In the genomic region with DNA sequence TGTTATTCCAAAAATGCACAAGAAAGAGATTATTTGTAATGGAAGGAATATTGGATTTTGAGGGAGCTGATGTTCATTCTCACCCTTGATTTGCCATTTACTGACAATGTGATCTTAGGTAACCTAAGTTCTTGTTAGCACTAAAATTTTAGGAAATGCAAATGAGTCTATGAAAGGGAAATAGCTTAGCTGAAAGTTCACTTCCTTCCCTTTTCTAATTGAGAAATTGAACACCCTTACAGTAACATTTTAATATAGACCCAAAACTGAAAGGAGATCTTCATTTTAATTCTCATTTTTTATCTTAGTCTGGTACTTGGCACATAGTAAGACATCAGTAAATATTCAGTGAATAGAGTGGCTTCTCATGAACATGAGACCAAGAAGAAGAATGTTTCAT, we compare ENCODE assay signal across 31 cellular contexts. TPM values are rescaled to one million over a fixed set of nuclear protein-coding genes. Genes with fewer than 3 reads are reported as not detected.
DNase-seq lines count a peak whose midpoint lies in the region; ATAC-seq and TF ChIP-seq lines count a peak whose summit lies in the region.
"Had no signal": no experiment of that assay in that cellular context is flagged by ENCODE, and none has a peak within 500 bp of the region (broad histone marks: within the 10 kb centered on the region; RNA-seq: fewer than 3 reads in every experiment).

No MANE protein-coding gene starts in this region.

- 0 out of 2 replicates have a peak overlapping the region, but pooled peaks have one; percentile 9 for H3K4me3 ChIP-seq in Karpas-422 (ENCODE audit: low read length)
- H3K4me3 ChIP-seq in neutrophil (ENCODE audit: low read depth in 1 of 2, low read length in 1 of 2), result peak overlapping the region; percentile 35 to 45
- H3K4me3 ChIP-seq: dorsolateral prefrontal cortex, GM23248, ovary, suprapubic skin had no signal

- H3K27ac ChIP-seq in Karpas-422 (ENCODE audit: low read length), result peak overlapping the region; percentile 68
- peak overlapping the region; percentile 79 for H3K27ac ChIP-seq in neutrophil
- H3K27ac ChIP-seq: ovary, suprapubic skin, VCaP had no signal

- no peak for ATAC-seq in GM18873 (IDR thresholded peaks at IDR 0.05; ENCODE audit: low FRiP score, unreplicated experiment)
- ATAC-seq: activated CD8-positive, alpha-beta T cell treated with anti-CD3 and anti-CD28 coated beads, Interleukin-2, amount 10 ng/mL, durations not matched to agents 7 days and 5 days; activated T-helper 17 cell treated with anti-CD3 and anti-CD28 coated beads, Interleukin-2, amount 50 U/mL, for 72 hours; SK-N-SH treated with all-trans-retinoic acid at 6 μM for 48 hours had no signal

- peaks cover 69% of the 10 kb centered on the region for H3K4me1 Mint-ChIP-seq in CD14-positive monocyte
- no peaks in the 10 kb centered on the region for H3K4me1 Mint-ChIP-seq in activated T-cell treated with anti-CD3 and anti-CD28 coated beads, Interleukin-2, amount 50 U/mL, for 24 hours (ENCODE audit: low read depth)
- H3K4me1 Mint-ChIP-seq: activated naive CD4-positive, alpha-beta T cell treated with anti-CD3 and anti-CD28 coated beads, Interleukin-2, amount 50 U/mL, for 24 hours; activated T-helper 17 cell treated with anti-CD3 and anti-CD28 coated beads, Interleukin-2, amount 50 U/mL, for 72 hours; nephron progenitor cell had no signal

- TF ChIP-seq CTCF in CD14-positive monocyte (IDR thresholded peaks at IDR 0.05) (no peak), neutrophil (IDR thresholded peaks at IDR 0.05) (no peak)

- no peaks in the 10 kb centered on the region for H3K79me2 ChIP-seq in Karpas-422 (ENCODE audit: low read length)

- no peak for DNase-seq in CD14-positive monocyte (ENCODE audit: low spot score)
- DNase-seq in Karpas-422, result peak; percentile 79
- DNase-seq in SKM-1 treated with dmso at 0.1 percent for 144 hours (lab: John Stamatoyannopoulos, UW; ENCODE audit: unreplicated experiment), result peak; percentile 53
- DNase-seq in activated T-cell treated with anti-CD3 and anti-CD28 coated beads, Interleukin-2, amount 50 U/mL, for 24 hours, result no peak
- DNase-seq in NCI-H2196 (lab: John Stamatoyannopoulos, UW; ENCODE audit: unreplicated experiment), result no peak
- no peak for DNase-seq in effector CD8-positive, alpha-beta T cell (lab: John Stamatoyannopoulos, UW)
- DNase-seq: activated CD4-positive, alpha-beta T cell treated with anti-CD3 and anti-CD28 coated beads for 4 hours; activated CD8-positive, alpha-beta T cell treated with anti-CD3 and anti-CD28 coated beads, Interleukin-2, amount 10 ng/mL, durations not matched to agents 7 days and 5 days; amniotic stem cell; CD4-positive, alpha-beta T cell; cerebellar nuclear complex; DND-41; dorsolateral prefrontal cortex; foreskin melanocyte; GM23248; NCI-H1417; NCI-H2029; NCI-H226; NCI-H526 treated with DMSO at 0.1 percent for 48 hours; nephron progenitor cell; OCI-M1; ovary; stimulated activated naive CD4-positive, alpha-beta T cell had no signal

- no peaks in the 10 kb centered on the region for H3K36me3 Mint-ChIP-seq in CD14-positive monocyte
- no peaks in the 10 kb centered on the region for H3K36me3 Mint-ChIP-seq in activated T-cell treated with anti-CD3 and anti-CD28 coated beads, Interleukin-2, amount 50 U/mL, for 24 hours (ENCODE audit: low read depth)
- H3K36me3 Mint-ChIP-seq: activated naive CD4-positive, alpha-beta T cell treated with anti-CD3 and anti-CD28 coated beads, Interleukin-2, amount 50 U/mL, for 24 hours; brain had no signal

- intact Hi-C loops in CD14-positive monocyte (cut with micrococcal nuclease), result loop anchor here (5.0 kb wide), 1 partner anchor 36 kb away; no protein-coding TSS in a partner anchor

- H3K9ac ChIP-seq in Karpas-422 (ENCODE audit: low read length), result no peak overlapping the region; the same call in 1 of the 2 replicates
- H3K9ac ChIP-seq: GM23248 had no signal

- H3K27me3 Mint-ChIP-seq in CD14-positive monocyte (ENCODE audit: low read depth in 3 of 3), result no peaks in the 10 kb centered on the region
- H3K27me3 Mint-ChIP-seq in activated T-cell treated with anti-CD3 and anti-CD28 coated beads, Interleukin-2, amount 50 U/mL, for 24 hours, result peaks cover 2% of the 10 kb centered on the region
- H3K27me3 Mint-ChIP-seq: activated naive CD4-positive, alpha-beta T cell treated with anti-CD3 and anti-CD28 coated beads, Interleukin-2, amount 50 U/mL, for 24 hours had no signal

- peak overlapping the region; percentile 94 to 99 (median 98) for H3K27ac Mint-ChIP-seq in CD14-positive monocyte
- H3K27ac Mint-ChIP-seq in activated T-cell treated with anti-CD3 and anti-CD28 coated beads, Interleukin-2, amount 50 U/mL, for 24 hours, result no peak overlapping the region
- H3K27ac Mint-ChIP-seq: activated CD8-positive, alpha-beta T cell treated with anti-CD3 and anti-CD28 coated beads, Interleukin-2, amount 10 ng/mL, durations not matched to agents 7 days and 5 days; activated naive CD4-positive, alpha-beta T cell treated with anti-CD3 and anti-CD28 coated beads, Interleukin-2, amount 50 U/mL, for 24 hours; activated T-helper 17 cell treated with anti-CD3 and anti-CD28 coated beads, Interleukin-2, amount 50 U/mL, for 72 hours; brain; CD4-positive, alpha-beta T cell; nephron progenitor cell had no signal

- no peaks in the 10 kb centered on the region for H3K36me3 ChIP-seq in Karpas-422 (ENCODE audit: insufficient read depth, low read length)
- H3K36me3 ChIP-seq in neutrophil, result no peaks in the 10 kb centered on the region
- H3K36me3 ChIP-seq: ovary, suprapubic skin had no signal

- no peaks in the 10 kb centered on the region for H4K20me1 ChIP-seq in Karpas-422 (ENCODE audit: insufficient read depth, low read depth, low read length)

- H3K4me2 ChIP-seq in Karpas-422 (ENCODE audit: low read depth, low read length, poor library complexity, severe bottlenecking), result peak overlapping the region; percentile 57

- H3K9me3 Mint-ChIP-seq in CD14-positive monocyte, result no peaks in the 10 kb centered on the region
- no peaks in the 10 kb centered on the region for H3K9me3 Mint-ChIP-seq in activated T-cell treated with anti-CD3 and anti-CD28 coated beads, Interleukin-2, amount 50 U/mL, for 24 hours
- H3K9me3 Mint-ChIP-seq: activated naive CD4-positive, alpha-beta T cell treated with anti-CD3 and anti-CD28 coated beads, Interleukin-2, amount 50 U/mL, for 24 hours; activated T-helper 17 cell treated with anti-CD3 and anti-CD28 coated beads, Interleukin-2, amount 50 U/mL, for 72 hours; brain; CD4-positive, alpha-beta T cell; nephron progenitor cell had no signal

- H3K4me1 ChIP-seq in Karpas-422 (ENCODE audit: low read length) (peaks cover 29% of the 10 kb centered on the region), neutrophil (ENCODE audit: control insufficient read depth in 1 of 2, insufficient read depth in 1 of 2, low read depth in 1 of 2, low read length in 1 of 2) (peaks cover 71 to 74% of the 10 kb centered on the region in 2 experiments)
- H3K4me1 ChIP-seq: suprapubic skin had no signal

- H3K9me2 ChIP-seq in Karpas-422 (replicated peaks; ENCODE audit: insufficient read depth, low read length), result no peaks in the 10 kb centered on the region

- peak overlapping the region in 1 of 2 donors; percentile 59 for H3K4me3 Mint-ChIP-seq in CD14-positive monocyte
- no peak overlapping the region for H3K4me3 Mint-ChIP-seq in activated T-cell treated with anti-CD3 and anti-CD28 coated beads, Interleukin-2, amount 50 U/mL, for 24 hours
- H3K4me3 Mint-ChIP-seq: activated CD8-positive, alpha-beta T cell treated with anti-CD3 and anti-CD28 coated beads, Interleukin-2, amount 10 ng/mL, durations not matched to agents 7 days and 5 days; activated naive CD4-positive, alpha-beta T cell treated with anti-CD3 and anti-CD28 coated beads, Interleukin-2, amount 50 U/mL, for 24 hours; activated T-helper 17 cell treated with anti-CD3 and anti-CD28 coated beads, Interleukin-2, amount 50 U/mL, for 72 hours; brain; CD4-positive, alpha-beta T cell; nephron progenitor cell had no signal

- H3K9me3 ChIP-seq in Karpas-422 (ENCODE audit: low read length), result no peaks in the 10 kb centered on the region
- H3K9me3 ChIP-seq in neutrophil, result no peaks in the 10 kb centered on the region
- H3K9me3 ChIP-seq: ovary, suprapubic skin had no signal

- H2AFZ ChIP-seq in Karpas-422 (ENCODE audit: low read length), result no peak overlapping the region
- H2AFZ ChIP-seq: GM23248 had no signal

- H3K27me3 ChIP-seq in Karpas-422 (ENCODE audit: low read length), result no peaks in the 10 kb centered on the region
- H3K27me3 ChIP-seq in neutrophil, result no peaks in the 10 kb centered on the region
- H3K27me3 ChIP-seq: dorsolateral prefrontal cortex, ovary, suprapubic skin had no signal

RNA-seq across cellular contexts. Expression of a gene that starts 10.9 kb away (rescaled TPM):
- 100 to 1,000 TPM; 220 to 368 TPM for polyA plus RNA-seq in CD14-positive monocyte
- total RNA-seq in Karpas-422 (2014; rRNA removed; shearing (Covaris generic); ENCODE audit: low replicate concordance), result 106 and 128 TPM in 2 replicates

Comparison
In these comparisons a context has a peak if more than half of its experiments do, and no peak if none do; other contexts are left out.
1. DNase-seq: peak in Karpas-422 (single experiment) and SKM-1 treated with dmso at 0.1 percent for 144 hours (single experiment); none in CD14-positive monocyte (single experiment), activated T-cell treated with anti-CD3 and anti-CD28 coated beads, Interleukin-2, amount 50 U/mL, for 24 hours (single experiment), NCI-H2196 (single experiment) and effector CD8-positive, alpha-beta T cell (single experiment).